ENCODE assay signal across 18 cellular contexts in genomic region chr16:80594756-80595155, GRCh38. TPM values are rescaled to one million over a fixed set of nuclear protein-coding genes. Genes with fewer than 3 reads are reported as not detected.
"Had no signal": no experiment of that assay in that cellular context is flagged by ENCODE, and none has a peak within 500 bp of the region (broad histone marks: within the 10 kb centered on the region; RNA-seq: fewer than 3 reads in every experiment).

No MANE protein-coding gene starts in this region.

- H3K27me3 ChIP-seq: body of pancreas, colonic mucosa, esophagus squamous epithelium, spleen, suprapubic skin had no signal

- H3K27ac ChIP-seq: body of pancreas, colonic mucosa, esophagus squamous epithelium, psoas muscle, spleen, suprapubic skin had no signal

- H3K36me3 ChIP-seq: colonic mucosa, esophagus squamous epithelium, suprapubic skin had no signal

- DNase-seq: activated B cell treated with CpG ODN at 0.5 μM for 24 hours; activated CD4-positive, alpha-beta T cell treated with anti-CD3 and anti-CD28 coated beads for 48 hours; activated CD8-positive, alpha-beta T cell treated with anti-CD3 and anti-CD28 coated beads, Interleukin-2, amount 10 ng/mL, durations not matched to agents 7 days and 5 days; activated naive CD8-positive, alpha-beta T cell treated with anti-CD3 and anti-CD28 coated beads for 36 hours; amygdala; body of pancreas; central memory CD4-positive, alpha-beta T cell; colonic mucosa; esophagus squamous epithelium; islet precursor cell; psoas muscle; spleen; T-helper 2 cell; trophoblast cell had no signal

- H3K4me1 ChIP-seq: body of pancreas, colonic mucosa, esophagus squamous epithelium, psoas muscle, suprapubic skin had no signal

- H3K4me3 ChIP-seq: body of pancreas, colonic mucosa, esophagus squamous epithelium, psoas muscle, spleen, suprapubic skin had no signal

- H3K9me3 ChIP-seq: body of pancreas, colonic mucosa, esophagus squamous epithelium, psoas muscle, suprapubic skin had no signal

RNA-seq across cellular contexts. Expression of gene DYNLRB2, which starts 54.0 kb away (rescaled TPM):
- total RNA-seq: activated CD8-positive, alpha-beta T cell treated with anti-CD3 and anti-CD28 coated beads, Interleukin-2, amount 10 ng/mL, durations not matched to agents 7 days and 5 days; body of pancreas; colonic mucosa; left lobe of liver; neural crest cell; osteoblast; psoas muscle had no signal
